Comparison of ENCODE assay signal across 13 cellular contexts in the genomic region with DNA sequence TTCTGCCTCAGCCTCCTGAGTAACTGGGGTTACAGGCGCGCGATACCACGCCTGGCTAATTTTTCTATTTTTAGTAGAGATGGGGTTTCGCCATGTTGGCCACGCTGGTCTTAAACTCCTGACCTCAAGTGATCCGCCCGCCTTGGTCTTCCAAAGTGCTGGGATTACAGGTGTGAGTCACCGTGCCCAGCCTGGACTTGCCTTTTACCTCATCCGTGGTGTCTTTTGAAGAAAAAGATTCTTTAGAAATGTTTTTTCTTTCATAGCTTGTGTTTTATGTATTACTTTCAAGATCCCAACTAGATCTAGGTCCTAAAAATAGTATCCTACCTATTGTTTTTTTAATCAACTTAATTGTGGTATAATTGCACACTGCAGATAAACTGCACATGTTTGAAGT. TPM values are rescaled to one million over a fixed set of nuclear protein-coding genes. Genes with fewer than 3 reads are reported as not detected.
DNase-seq lines count a peak whose midpoint lies in the region; ATAC-seq and TF ChIP-seq lines count a peak whose summit lies in the region.
"Not testable (repeated sequence)": the region's sequence is repeated elsewhere in the genome, so short reads cannot be mapped to it uniquely, and the experiment has no call there.
"Had no signal": no experiment of that assay in that cellular context is flagged by ENCODE, and none has a peak within 500 bp of the region (broad histone marks: within the 10 kb centered on the region; RNA-seq: fewer than 3 reads in every experiment).

No MANE protein-coding gene starts in this region.

- peak overlapping the region in 4 of 7 donors; percentile 15 to 85 (median 34) for H3K4me3 Mint-ChIP-seq in CD8-positive, alpha-beta memory T cell
- H3K4me3 Mint-ChIP-seq in T-helper 17 cell (peak overlapping the region; percentile 19), MCF 10A (ENCODE audit: unreplicated experiment) (peak overlapping the region; percentile 58), immature natural killer cell (peak overlapping the region in 4 of 5 donors; percentile 58 to 83 (median 79))
- peak overlapping the region; percentile 79 to 81 for H3K4me3 Mint-ChIP-seq in activated T-cell treated with anti-CD3 and anti-CD28 coated beads, Interleukin-2, amount 50 U/mL, for 72 hours
- H3K4me3 Mint-ChIP-seq in stimulated activated naive CD8-positive, alpha-beta T cell treated with anti-CD3 and anti-CD28 coated beads, Interleukin-15, amount 100 ng/mL, for 72 hours = peak overlapping the region; percentile 76 to 87

- H3K9me3 Mint-ChIP-seq in CD8-positive, alpha-beta memory T cell = peaks cover 21 to 88% (median 80%) of the 10 kb centered on the region in 5 donors
- peaks cover 21 to 36% of the 10 kb centered on the region in 2 donors for H3K9me3 Mint-ChIP-seq in activated T-cell treated with anti-CD3 and anti-CD28 coated beads, Interleukin-2, amount 50 U/mL, for 72 hours
- H3K9me3 Mint-ChIP-seq in MCF 10A (ENCODE audit: unreplicated experiment) (peaks cover 46% of the 10 kb centered on the region), immature natural killer cell (peaks cover 27 to 82% (median 70%) of the 10 kb centered on the region in 6 donors)
- H3K9me3 Mint-ChIP-seq in stimulated activated naive CD8-positive, alpha-beta T cell treated with anti-CD3 and anti-CD28 coated beads, Interleukin-15, amount 100 ng/mL, for 72 hours = peaks cover 57 to 81% of the 10 kb centered on the region in 2 donors

- peaks cover 63% of the 10 kb centered on the region for H3K9me3 ChIP-seq in CD8-positive, alpha-beta memory T cell (ENCODE audit: low read length)
- H3K9me3 ChIP-seq in HUES48 (ENCODE audit: control insufficient read depth, insufficient read depth, low read length) (peaks cover 64% of the 10 kb centered on the region), T-helper 17 cell (ENCODE audit: control insufficient read depth, low read length, poor library complexity, severe bottlenecking) (peaks cover 21% of the 10 kb centered on the region)

- H3K4me1 ChIP-seq in CD8-positive, alpha-beta memory T cell (ENCODE audit: insufficient read depth, low read length); HUES48 (ENCODE audit: control insufficient read depth, insufficient read depth, low read length): not testable (repeated sequence)

- not testable (repeated sequence) for H3K27me3 Mint-ChIP-seq in CD8-positive, alpha-beta memory T cell; T-helper 17 cell; activated T-cell treated with anti-CD3 and anti-CD28 coated beads, Interleukin-2, amount 50 U/mL, for 72 hours (ENCODE audit: low read depth); MCF 10A (ENCODE audit: insufficient read depth, unreplicated experiment); stimulated activated naive CD8-positive, alpha-beta T cell treated with anti-CD3 and anti-CD28 coated beads, Interleukin-15, amount 100 ng/mL, for 72 hours
- peaks cover 5 to 16% (median 14%) of the 10 kb centered on the region in 3 donors for H3K27me3 Mint-ChIP-seq in immature natural killer cell (ENCODE audit: low read depth in 3 of 3)

- intact Hi-C loops in MCF 10A (cut with micrococcal nuclease) = not testable (repeated sequence)

- not testable (repeated sequence) for H3K36me3 ChIP-seq in CD8-positive, alpha-beta memory T cell (ENCODE audit: insufficient read depth, low read length)
- H3K36me3 ChIP-seq in HUES48 (ENCODE audit: control insufficient read depth, insufficient read depth, low read length) = peaks cover 29% of the 10 kb centered on the region

- H3K9ac ChIP-seq in HUES48 (ENCODE audit: low read depth, low read length) = not testable (repeated sequence)

- peak overlapping the region in 1 of 8 donors; percentile 87 for H3K27ac Mint-ChIP-seq in CD8-positive, alpha-beta memory T cell
- not testable (repeated sequence) for H3K27ac Mint-ChIP-seq in T-helper 17 cell; activated T-cell treated with anti-CD3 and anti-CD28 coated beads, Interleukin-2, amount 50 U/mL, for 72 hours; MCF 10A (ENCODE audit: low read depth, unreplicated experiment)
- peak overlapping the region in 1 of 6 donors; percentile 32 for H3K27ac Mint-ChIP-seq in immature natural killer cell
- peak overlapping the region; percentile 40 to 50 for H3K27ac Mint-ChIP-seq in stimulated activated naive CD8-positive, alpha-beta T cell treated with anti-CD3 and anti-CD28 coated beads, Interleukin-15, amount 100 ng/mL, for 72 hours

- POLR2A ChIA-PET in CD8-positive, alpha-beta memory T cell (lab: Charles Lee); MCF 10A (lab: Yijun Ruan, JAX): not testable (repeated sequence)

- not testable (repeated sequence) for H3K27me3 ChIP-seq in CD8-positive, alpha-beta memory T cell (ENCODE audit: insufficient read depth, low read length, poor library complexity, severe bottlenecking); HUES48 (ENCODE audit: control insufficient read depth, insufficient read depth, low read length)

- peaks cover 17 to 50% (median 41%) of the 10 kb centered on the region in 3 donors for H3K36me3 Mint-ChIP-seq in CD8-positive, alpha-beta memory T cell
- H3K36me3 Mint-ChIP-seq in T-helper 17 cell (ENCODE audit: low read depth); MCF 10A (ENCODE audit: insufficient read depth, unreplicated experiment): not testable (repeated sequence)
- peaks cover 43 to 67% of the 10 kb centered on the region in 2 donors for H3K36me3 Mint-ChIP-seq in activated T-cell treated with anti-CD3 and anti-CD28 coated beads, Interleukin-2, amount 50 U/mL, for 72 hours (ENCODE audit: insufficient read depth in 2 of 2)
- peaks cover 39 to 48% (median 41%) of the 10 kb centered on the region in 3 donors for H3K36me3 Mint-ChIP-seq in immature natural killer cell

- not testable (repeated sequence) for BruUV-seq in MCF 10A (replicated peaks; lab: Mats Ljungman, UMichigan)

- H3K27ac ChIP-seq in CD8-positive, alpha-beta memory T cell (ENCODE audit: low read depth, low read length); HUES48 (ENCODE audit: low read depth, low read length): not testable (repeated sequence)

- not testable (repeated sequence) for DNase-seq in CD8-positive, alpha-beta memory T cell; T-helper 17 cell; activated T-cell treated with anti-CD3 and anti-CD28 coated beads, Interleukin-2, amount 50 U/mL, for 72 hours; epithelial cell of proximal tubule (ENCODE audit: low read depth); immature natural killer cell; stimulated activated naive CD8-positive, alpha-beta T cell treated with anti-CD3 and anti-CD28 coated beads, Interleukin-15, amount 100 ng/mL, for 72 hours
- peak; percentile 7 for DNase-seq in MCF 10A (ENCODE audit: unreplicated experiment)

- H3K4me3 ChIP-seq in CD8-positive, alpha-beta memory T cell (ENCODE audit: low read length) = not testable (repeated sequence)
- H3K4me3 ChIP-seq in HUES48 (ENCODE audit: low read depth, low read length) (peak overlapping the region; percentile 48), epithelial cell of proximal tubule (ENCODE audit: low read depth, low read length) (peak overlapping the region; percentile 62)

- peaks cover 7 to 25% (median 8%) of the 10 kb centered on the region in 3 donors for H3K4me1 Mint-ChIP-seq in CD8-positive, alpha-beta memory T cell
- H3K4me1 Mint-ChIP-seq in T-helper 17 cell; MCF 10A (ENCODE audit: insufficient read depth, unreplicated experiment): not testable (repeated sequence)
- H3K4me1 Mint-ChIP-seq in activated T-cell treated with anti-CD3 and anti-CD28 coated beads, Interleukin-2, amount 50 U/mL, for 72 hours (ENCODE audit: low read depth) = peaks cover 19% of the 10 kb centered on the region
- H3K4me1 Mint-ChIP-seq in immature natural killer cell = peaks cover 17 to 40% of the 10 kb centered on the region in 2 donors
- peaks cover 10% of the 10 kb centered on the region for H3K4me1 Mint-ChIP-seq in stimulated activated naive CD8-positive, alpha-beta T cell treated with anti-CD3 and anti-CD28 coated beads, Interleukin-15, amount 100 ng/mL, for 72 hours

- not testable (repeated sequence) for ATAC-seq in T-helper 17 cell; activated T-cell treated with anti-CD3 and anti-CD28 coated beads, Interleukin-2, amount 50 U/mL, for 72 hours (replicated peaks in 1 of 2); stimulated activated naive CD8-positive, alpha-beta T cell treated with anti-CD3 and anti-CD28 coated beads, Interleukin-15, amount 100 ng/mL, for 72 hours

- CTCF ChIA-PET in CD8-positive, alpha-beta memory T cell (lab: Charles Lee) = not testable (repeated sequence)
- CTCF ChIA-PET in MCF 10A (lab: Yijun Ruan, JAX) = interaction anchor here (1.0 kb wide), 1 partner anchor 906 kb away, joined by 5 read pairs; no protein-coding TSS in a partner anchor

- TF ChIP-seq CTCF in MCF 10A (IDR thresholded peaks at IDR 0.05; ENCODE audit: unreplicated experiment); epithelial cell of proximal tubule (conservative IDR thresholded peaks at IDR 0.05; ENCODE audit: low read depth, low read length): not testable (repeated sequence)

RNA-seq across cellular contexts. Expression of a gene that starts 6.3 kb away (rescaled TPM):
- total RNA-seq in CD8-positive, alpha-beta memory T cell = 1 to 10 TPM; 8.2 to 8.7 TPM
- polyA plus RNA-seq in CD8-positive, alpha-beta memory T cell = 3.9 TPM
- total RNA-seq in T-helper 17 cell (1 to 10 TPM; 7.1 TPM), MCF 10A (2022) (0.71 and 0.98 TPM in 2 replicates), epithelial cell of proximal tubule (6.2 and 23.6 TPM in 2 replicates)
- total RNA-seq in activated T-cell treated with anti-CD3 and anti-CD28 coated beads, Interleukin-2, amount 50 U/mL, for 72 hours = 10 to 100 TPM; 13.1 to 13.8 TPM
- polyA plus RNA-seq in immature natural killer cell = 1 to 10 TPM; 4.4 to 9.4 (median 5.1) TPM

RNA-seq across cellular contexts. Expression of a gene that starts 24.9 kb away (rescaled TPM):
- total RNA-seq in CD8-positive, alpha-beta memory T cell = not detected
- polyA plus RNA-seq in CD8-positive, alpha-beta memory T cell = not detected
- total RNA-seq in T-helper 17 cell (not detected), MCF 10A (2022) (not detected in 2 replicates), epithelial cell of proximal tubule (0.22 and 0.69 TPM in 2 replicates)
- not detected for total RNA-seq in activated T-cell treated with anti-CD3 and anti-CD28 coated beads, Interleukin-2, amount 50 U/mL, for 72 hours
- polyA plus RNA-seq in immature natural killer cell = under 1 TPM in 1 of 3 donors, not detected in 2; 0.46 TPM
- total RNA-seq: HepG2, LHCN-M2, liver, T-cell had no signal
- polyA plus RNA-seq: CD14-positive monocyte, HepG2 had no signal

RNA-seq across cellular contexts. Expression of a gene that starts 34.5 kb away (rescaled TPM):
- under 1 TPM in 1 of 2 experiments, not detected in 1; 0.33 TPM for total RNA-seq in CD8-positive, alpha-beta memory T cell
- polyA plus RNA-seq in CD8-positive, alpha-beta memory T cell = 0.41 TPM
- under 1 TPM; 0.37 to 0.65 TPM for total RNA-seq in T-helper 17 cell
- 1 to 10 TPM in 1 of 2 donors, under 1 TPM in 1; 0.91 to 2.1 TPM for total RNA-seq in activated T-cell treated with anti-CD3 and anti-CD28 coated beads, Interleukin-2, amount 50 U/mL, for 72 hours
- total RNA-seq in MCF 10A (2022) = not detected in 2 replicates
- not detected in 2 replicates for total RNA-seq in epithelial cell of proximal tubule
- polyA plus RNA-seq in immature natural killer cell = not detected
- total RNA-seq: LHCN-M2 had no signal
- polyA plus RNA-seq: CD14-positive monocyte had no signal

RNA-seq across cellular contexts. Expression of a gene that starts 50.2 kb away (rescaled TPM):
- 1 to 10 TPM; 1.0 to 1.4 TPM for total RNA-seq in CD8-positive, alpha-beta memory T cell
- polyA plus RNA-seq in CD8-positive, alpha-beta memory T cell = 1.4 TPM
- total RNA-seq in T-helper 17 cell (under 1 TPM; 0.16 to 0.57 TPM), MCF 10A (2022) (not detected in 2 replicates), epithelial cell of proximal tubule (1.7 and 3.5 TPM in 2 replicates)
- total RNA-seq in activated T-cell treated with anti-CD3 and anti-CD28 coated beads, Interleukin-2, amount 50 U/mL, for 72 hours = 1 to 10 TPM; 1.7 to 1.9 TPM
- polyA plus RNA-seq in immature natural killer cell = 1 to 10 TPM in 1 of 3 donors, under 1 TPM in 1, not detected in 1; 0.64 to 4.1 TPM
- total RNA-seq: HepG2 had no signal
- polyA plus RNA-seq: HepG2 had no signal

Comparison
In these comparisons a context has a peak if more than half of its experiments do, and no peak if none do; other contexts are left out.
1. H3K4me3 Mint-ChIP-seq: peak in every context shown above with its lines; median percentile 82 in stimulated activated naive CD8-positive, alpha-beta T cell treated with anti-CD3 and anti-CD28 coated beads, Interleukin-15, amount 100 ng/mL, for 72 hours; 80 in activated T-cell treated with anti-CD3 and anti-CD28 coated beads, Interleukin-2, amount 50 U/mL, for 72 hours; 79 in immature natural killer cell; 58 in MCF 10A; 34 in CD8-positive, alpha-beta memory T cell; 19 in T-helper 17 cell.